Comparison of ENCODE assay signal across 23 cellular contexts in genomic region chr10:131787961-131788360, GRCh38.
"Had no signal": no experiment of that assay in that cellular context is flagged by ENCODE, and none has a peak within 500 bp of the region (broad histone marks: within the 10 kb centered on the region; RNA-seq: fewer than 3 reads in every experiment).

No MANE protein-coding gene starts in this region.

- H3K27ac ChIP-seq: SJSA1, SK-N-MC had no signal

- H3K4me1 ChIP-seq: SJSA1 had no signal

- H3K36me3 ChIP-seq: MG63, SJSA1 had no signal

- H3K9me3 ChIP-seq: MG63, SJSA1 had no signal

- DNase-seq: IMR-90, Karpas-422, KG1, MG63, NCI-H1092, NCI-H1105 treated with DMSO at 0.1 percent for 48 hours, NCI-H1417 treated with DMSO at 0.1 percent for 48 hours, NCI-H146, NCI-H1694 treated with DMSO at 0.1 percent for 48 hours, NCI-H1930, NCI-H2081, NCI-H2107, NCI-H2171, NCI-H226, NCI-H446, NCI-H524 treated with DMSO at 0.1 percent for 48 hours, NCI-H69, NCI-H774, Right ventricle myocardium superior, SIG-M5 had no signal

- H3K27me3 ChIP-seq: SJSA1 had no signal

- FAIRE-seq: RCC 7860 had no signal

- H3K4me3 ChIP-seq: MG63, SJSA1, SK-N-MC had no signal
